8 cellular contexts compared by ENCODE assay signal in the genomic region with DNA sequence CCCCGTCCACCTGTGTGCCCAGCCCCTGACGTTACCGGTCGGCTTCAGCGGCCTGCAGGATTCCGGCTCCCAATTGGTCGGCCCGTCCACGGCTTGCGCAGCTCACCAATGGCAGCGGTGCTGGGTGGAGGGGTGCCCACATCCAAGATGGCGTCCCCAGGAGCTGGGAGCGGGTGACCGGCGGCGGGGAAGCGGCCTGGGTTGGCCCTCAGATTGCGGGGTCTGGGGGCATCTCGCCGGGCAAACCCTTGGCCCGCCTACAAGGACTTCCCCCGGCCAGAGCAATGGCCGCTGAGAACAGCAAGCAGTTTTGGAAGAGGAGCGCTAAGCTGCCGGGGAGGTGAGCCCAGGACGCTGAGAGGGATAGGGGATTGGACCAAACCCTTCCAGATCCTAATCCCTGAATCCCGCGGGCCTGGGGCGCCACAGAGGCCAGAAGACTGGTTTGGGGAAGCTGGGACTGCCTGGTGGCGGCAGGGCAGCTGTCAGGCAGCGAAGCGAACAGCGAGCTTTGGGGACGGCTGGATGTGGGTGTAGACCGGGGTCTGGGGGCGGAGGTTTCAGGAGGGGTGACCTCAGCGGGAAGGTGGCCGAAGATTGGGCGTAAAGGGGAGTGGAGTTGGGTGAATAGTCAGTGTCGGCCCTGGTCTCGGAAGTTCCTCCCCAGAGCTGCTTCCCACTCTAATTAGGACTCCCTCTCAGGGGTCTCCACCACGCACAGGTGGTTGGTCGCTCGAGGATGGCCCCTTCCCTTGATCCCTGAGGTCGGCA. TPM values are rescaled to one million over a fixed set of nuclear protein-coding genes. Genes with fewer than 3 reads are reported as not detected.
A peak's percentile ranks its signal among the peaks of the same experiment; 100 is the strongest.
DNase-seq lines count a peak whose midpoint lies in the region; ATAC-seq and TF ChIP-seq lines count a peak whose summit lies in the region.

A gene with protein sequence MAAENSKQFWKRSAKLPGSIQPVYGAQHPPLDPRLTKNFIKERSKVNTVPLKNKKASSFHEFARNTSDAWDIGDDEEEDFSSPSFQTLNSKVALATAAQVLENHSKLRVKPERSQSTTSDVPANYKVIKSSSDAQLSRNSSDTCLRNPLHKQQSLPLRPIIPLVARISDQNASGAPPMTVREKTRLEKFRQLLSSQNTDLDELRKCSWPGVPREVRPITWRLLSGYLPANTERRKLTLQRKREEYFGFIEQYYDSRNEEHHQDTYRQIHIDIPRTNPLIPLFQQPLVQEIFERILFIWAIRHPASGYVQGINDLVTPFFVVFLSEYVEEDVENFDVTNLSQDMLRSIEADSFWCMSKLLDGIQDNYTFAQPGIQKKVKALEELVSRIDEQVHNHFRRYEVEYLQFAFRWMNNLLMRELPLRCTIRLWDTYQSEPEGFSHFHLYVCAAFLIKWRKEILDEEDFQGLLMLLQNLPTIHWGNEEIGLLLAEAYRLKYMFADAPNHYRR (plus strand): TSS at position 139 of the 771 bp plus-strand sequence. CDS start 146 bp downstream, at position 285.
A gene (minus strand): TSS at position 511 of the 771 bp plus-strand sequence. CDS start 39,114 bp downstream, outside the sequence.

- peak within 1 kb of the TSS; percentile 97 for H3K4me3 Mint-ChIP-seq in T-helper 17 cell

- H3K4me3 ChIP-seq in left ventricle myocardium inferior, result peak within 1 kb of the TSS; percentile 98
- H3K4me3 ChIP-seq in prostate gland, result peak within 1 kb of the TSS; percentile 90 to 97
- peak within 1 kb of the TSS; percentile 90 for H3K4me3 ChIP-seq in urinary bladder (ENCODE audit: low read depth, low read length)

- H3K36me3 ChIP-seq in left ventricle myocardium inferior (no peaks in the 10 kb centered on the region), prostate gland (no peaks in the 10 kb centered on the region), urinary bladder (ENCODE audit: insufficient read depth) (no peaks in the 10 kb centered on the region)

- TF ChIP-seq CTCF in left ventricle myocardium inferior (IDR thresholded peaks at IDR 0.05; ENCODE audit: borderline replicate concordance) (no peak), prostate gland (IDR thresholded peaks at IDR 0.05) (no peak)

- H3K4me1 Mint-ChIP-seq in T-helper 17 cell, result peaks cover 25% of the 10 kb centered on the region

- peaks cover 2% of the 10 kb centered on the region for H3K36me3 Mint-ChIP-seq in T-helper 17 cell (ENCODE audit: low read depth)

- H3K27me3 Mint-ChIP-seq in T-helper 17 cell, result peaks cover 18% of the 10 kb centered on the region

- intact Hi-C loops in left ventricle myocardium inferior (cut with micrococcal nuclease), result no loop called here
- intact Hi-C loops in prostate gland (cut with DNase I), result no loop called here

- under 1% methylated on average over 44 of the region's 45 CpGs for WGBS in prostate gland
- under 1% methylated on average over 45 of the region's 45 CpGs for WGBS in urinary bladder

- peaks cover 39% of the 10 kb centered on the region for H3K4me1 ChIP-seq in left ventricle myocardium inferior
- H3K4me1 ChIP-seq in prostate gland (replicated peaks), result no peaks in the 10 kb centered on the region
- H3K4me1 ChIP-seq in urinary bladder (ENCODE audit: insufficient read depth), result peaks cover 2% of the 10 kb centered on the region

- H3K27me3 ChIP-seq in left ventricle myocardium inferior (ENCODE audit: low read depth) (no peaks in the 10 kb centered on the region), prostate gland (replicated peaks; ENCODE audit: insufficient read depth) (no peaks in the 10 kb centered on the region)

- H3K9me3 ChIP-seq in T-helper 17 cell (ENCODE audit: control insufficient read depth, low read length, poor library complexity, severe bottlenecking), result no peaks in the 10 kb centered on the region
- no peaks in the 10 kb centered on the region for H3K9me3 ChIP-seq in left ventricle myocardium inferior (replicated peaks)
- no peaks in the 10 kb centered on the region for H3K9me3 ChIP-seq in prostate gland

- H3K27ac ChIP-seq in angular gyrus (ENCODE audit: low read depth, low read length) (peak within 1 kb of the TSS; percentile 72), left ventricle myocardium inferior (replicated peaks) (peak within 1 kb of the TSS; percentile 92), prostate gland (peak within 1 kb of the TSS; percentile 85 to 86), urinary bladder (ENCODE audit: low read depth) (peak within 1 kb of the TSS; percentile 73)

- peak within 1 kb of the TSS; percentile 96 for H3K27ac Mint-ChIP-seq in T-helper 17 cell

- peak; percentile 68 for DNase-seq in NCI-H1694 treated with DMSO at 0.1 percent for 48 hours (lab: John Stamatoyannopoulos, UW)
- peak; percentile 90 to 92 (median 92) for DNase-seq in T-helper 17 cell
- DNase-seq in left ventricle myocardium inferior, result peak; percentile 96
- peak; percentile 98 for DNase-seq in prostate gland (ENCODE audit: low spot score)

- TF ChIP-seq POLR2A in prostate gland (IDR thresholded peaks at IDR 0.05), result peak; percentile 92

- ATAC-seq in GM18499 (IDR thresholded peaks at IDR 0.05; ENCODE audit: insufficient read depth, unreplicated experiment) (peak; percentile 78), HG02938 (IDR thresholded peaks at IDR 0.05; ENCODE audit: unreplicated experiment) (peak; percentile 89), T-helper 17 cell (peak; percentile 98)

RNA-seq across cellular contexts. Expression of the first gene that starts in this region (rescaled TPM):
- total RNA-seq in T-helper 17 cell (10 to 100 TPM; 11.2 to 11.9 TPM), left ventricle myocardium inferior (6.1 TPM), prostate gland (10 to 100 TPM; 10.7 to 27.0 TPM), urinary bladder (5.7 TPM)
- polyA plus RNA-seq in urinary bladder, result 6.4 TPM

RNA-seq across cellular contexts. Expression of the second gene that starts in this region (rescaled TPM):
- total RNA-seq in T-helper 17 cell (1 to 10 TPM in 1 of 2 donors, under 1 TPM in 1; 0.37 to 2.0 TPM), left ventricle myocardium inferior (0.80 TPM), prostate gland (1 to 10 TPM in 1 of 2 donors, under 1 TPM in 1; 0.50 to 7.3 TPM), urinary bladder (3.4 TPM)
- polyA plus RNA-seq in urinary bladder, result 0.24 TPM

Comparison
In these comparisons a context has a peak if more than half of its experiments do, and no peak if none do; other contexts are left out.
1. Peak in every context shown above with its lines: DNase-seq, ATAC-seq, H3K4me3 ChIP-seq and H3K27ac ChIP-seq.